Comparison of ENCODE assay signal across 19 cellular contexts in the genomic region with DNA sequence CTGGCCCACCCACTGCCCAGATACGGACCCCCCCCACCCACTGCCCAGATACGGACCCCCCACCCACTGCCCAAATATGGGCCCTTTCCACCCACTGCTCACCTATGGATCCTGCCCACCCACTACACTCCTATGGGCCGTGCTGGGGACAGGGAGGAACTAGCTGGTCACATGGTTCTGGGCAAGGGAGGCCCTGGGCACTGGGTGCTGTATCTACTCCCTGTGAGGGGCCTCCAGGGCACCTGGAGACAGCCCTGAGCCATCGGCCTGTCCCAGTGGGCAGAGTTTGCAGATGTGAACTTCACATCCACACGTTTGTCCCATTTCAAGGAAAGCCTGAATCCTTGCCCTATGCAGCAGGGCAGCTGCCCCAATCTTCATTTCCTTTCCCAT.
"Had no signal": no experiment of that assay in that cellular context is flagged by ENCODE, and none has a peak within 500 bp of the region (broad histone marks: within the 10 kb centered on the region; RNA-seq: fewer than 3 reads in every experiment).

No MANE protein-coding gene starts in this region.

- H3K4me3 ChIP-seq: colonic mucosa, esophagus squamous epithelium, heart right ventricle, left lung, right atrium auricular region, tibial nerve, uterus had no signal

- H3K9ac ChIP-seq: parathyroid adenoma had no signal

- H3K4me1 ChIP-seq: colonic mucosa, esophagus squamous epithelium, left lung, parathyroid adenoma, uterus had no signal

- DNase-seq: activated CD4-positive, alpha-beta T cell treated with anti-CD3 and anti-CD28 coated beads for 4 hours; activated CD4-positive, alpha-beta T cell treated with anti-CD3 and anti-CD28 coated beads, Interleukin-2, amount 50 U/mL, for 4 hours; activated naive CD4-positive, alpha-beta T cell; activated T-cell treated with anti-CD3 and anti-CD28 coated beads for 4 hours; activated T-cell treated with anti-CD3 and anti-CD28 coated beads, Interleukin-2, amount 50 U/mL, for 72 hours; colonic mucosa; effector CD8-positive, alpha-beta T cell; esophagus squamous epithelium; heart right ventricle; occipital lobe; stimulated activated CD4-positive, alpha-beta T cell treated with anti-CD3 and anti-CD28 coated beads, Interleukin-15, amount 100 ng/mL, for 24 hours; stimulated activated CD4-positive, alpha-beta T cell treated with anti-CD3 and anti-CD28 coated beads, Interleukin-2, amount 100 ng/mL, for 24 hours; stimulated activated naive B cell treated with anti-CD40 and anti-IgM and Interleukin-4, amounts not matched to agents 10 μg/mL and 1 μg/mL and 100 μg/mL, for 72 hours; uterus had no signal

- H3K27me3 ChIP-seq: colonic mucosa, esophagus squamous epithelium, right atrium auricular region, tibial nerve, uterus had no signal

- H2AFZ ChIP-seq: parathyroid adenoma had no signal

- H3K27ac ChIP-seq: colonic mucosa, epithelial cell of prostate, heart right ventricle, left lung, parathyroid adenoma, right atrium auricular region, tibial nerve, uterus had no signal

- H3K36me3 ChIP-seq: colonic mucosa, esophagus squamous epithelium, heart right ventricle, right atrium auricular region, uterus had no signal

- H3K9me3 ChIP-seq: colonic mucosa, esophagus squamous epithelium, heart right ventricle, left lung, right atrium auricular region, tibial nerve, uterus had no signal
